In genomic region chr7:23600251-23600650, GRCh38 we compare ENCODE assay signal across 24 cellular contexts. TPM values are rescaled to one million over a fixed set of nuclear protein-coding genes. Genes with fewer than 3 reads are reported as not detected.
DNase-seq lines count a peak whose midpoint lies in the region; ATAC-seq and TF ChIP-seq lines count a peak whose summit lies in the region.
"Had no signal": no experiment of that assay in that cellular context is flagged by ENCODE, and none has a peak within 500 bp of the region (broad histone marks: within the 10 kb centered on the region; RNA-seq: fewer than 3 reads in every experiment).

No MANE protein-coding gene starts in this region.

- DNase-seq in COLO829 (ENCODE audit: low spot score) (peak; percentile 32), HS-27A (ENCODE audit: low read depth) (peak; percentile 26), neural progenitor cell (ENCODE audit: low spot score) (no peak), DMS79 (lab: John Stamatoyannopoulos, UW) (no peak)
- no peak for DNase-seq in activated CD4-positive, alpha-beta T cell treated with anti-CD3 and anti-CD28 coated beads, Interleukin-2, amount 50 U/mL, for 1 hour
- DNase-seq: activated CD4-positive, CD25-positive, alpha-beta regulatory T cell treated with anti-CD3 and anti-CD28 coated beads, Interleukin-2, amount 50 U/mL, for 72 hours; activated naive CD4-positive, alpha-beta T cell; activated T-cell treated with anti-CD3 and anti-CD28 coated beads, Interleukin-2, amount 50 U/mL, for 1 hour; CD8-positive, alpha-beta T cell; heart right ventricle; KBM-7; left lung; MV-4-11; NCI-H187 treated with DMSO at 0.1 percent for 48 hours; OCI-M1; psoas muscle; Right ventricle myocardium superior; small intestine; stimulated activated CD4-positive, alpha-beta T cell treated with anti-CD3 and anti-CD28 coated beads, Interleukin-2, amount 100 ng/mL, for 24 hours had no signal

- H3K27ac Mint-ChIP-seq in brain (peak overlapping the region in 2 of 5 experiments; percentile 5 to 9), neural progenitor cell (no peak overlapping the region)
- H3K27ac Mint-ChIP-seq: CD8-positive, alpha-beta T cell; stimulated activated effector memory CD8-positive, alpha-beta T cell treated with anti-CD3 and anti-CD28 coated beads, Interleukin-12 subunit alpha, Interleukin-12 subunit beta, amount 100 ng/mL, for 72 hours had no signal

- peak overlapping the region; percentile 59 to 95 (median 90) for H3K4me3 Mint-ChIP-seq in brain
- H3K4me3 Mint-ChIP-seq in neural progenitor cell, result peak overlapping the region; percentile 14
- H3K4me3 Mint-ChIP-seq: CD8-positive, alpha-beta T cell; stimulated activated effector memory CD8-positive, alpha-beta T cell treated with anti-CD3 and anti-CD28 coated beads, Interleukin-12 subunit alpha, Interleukin-12 subunit beta, amount 100 ng/mL, for 72 hours had no signal

- H4K20me1 ChIP-seq in neural progenitor cell (ENCODE audit: low read depth), result no peaks in the 10 kb centered on the region

- no peak overlapping the region for H3K27ac ChIP-seq in neural progenitor cell
- H3K27ac ChIP-seq: cardiac muscle cell, heart right ventricle, left lung, psoas muscle had no signal

- ATAC-seq in HG03108 (IDR thresholded peaks at IDR 0.05; ENCODE audit: unreplicated experiment) (no peak), GM19324 (IDR thresholded peaks at IDR 0.05; ENCODE audit: low FRiP score, unreplicated experiment) (no peak)
- ATAC-seq: CD8-positive, alpha-beta T cell; heart right ventricle; left lung; psoas muscle; stimulated activated effector memory CD8-positive, alpha-beta T cell treated with anti-CD3 and anti-CD28 coated beads, Interleukin-12 subunit alpha, Interleukin-12 subunit beta, amount 100 ng/mL, for 72 hours had no signal

- H3K9ac ChIP-seq in neural progenitor cell, result no peak overlapping the region

- H3K36me3 ChIP-seq in neural progenitor cell, result no peaks in the 10 kb centered on the region
- H3K36me3 ChIP-seq: cardiac muscle cell, heart right ventricle, left lung had no signal

- no peak overlapping the region for H2AFZ ChIP-seq in neural progenitor cell (replicated peaks)

- H3K9me3 ChIP-seq in neural progenitor cell (ENCODE audit: low read depth), result no peaks in the 10 kb centered on the region
- H3K9me3 ChIP-seq: heart right ventricle, left lung, psoas muscle had no signal

- H3K27me3 ChIP-seq in neural progenitor cell, result peaks cover 16% of the 10 kb centered on the region
- H3K27me3 ChIP-seq: cardiac muscle cell, heart right ventricle, left lung had no signal

- H3K36me3 Mint-ChIP-seq in brain (peaks cover 9% of the 10 kb centered on the region), neural progenitor cell (peaks cover 4% of the 10 kb centered on the region)

- peaks cover 23% of the 10 kb centered on the region for H3K79me2 ChIP-seq in neural progenitor cell (ENCODE audit: low read depth)

- peaks cover 15% of the 10 kb centered on the region for H3K4me1 ChIP-seq in neural progenitor cell

- no peak for TF ChIP-seq CTCF in brain (conservative IDR thresholded peaks at IDR 0.05)
- TF ChIP-seq CTCF in neural progenitor cell (IDR thresholded peaks at IDR 0.05), result no peak

- H3K27me3 Mint-ChIP-seq in brain (peaks cover 6% of the 10 kb centered on the region), neural progenitor cell (ENCODE audit: insufficient read depth, low read depth) (peaks cover 4% of the 10 kb centered on the region)

- no peak overlapping the region for H3K4me3 ChIP-seq in neural progenitor cell
- H3K4me3 ChIP-seq: cardiac muscle cell, heart right ventricle, left lung, psoas muscle had no signal

- peaks cover 0 to 3% (median 0%) of the 10 kb centered on the region in 5 experiments for H3K9me3 Mint-ChIP-seq in brain
- peaks cover 2% of the 10 kb centered on the region for H3K9me3 Mint-ChIP-seq in neural progenitor cell
- H3K9me3 Mint-ChIP-seq: CD8-positive, alpha-beta T cell; stimulated activated effector memory CD8-positive, alpha-beta T cell treated with anti-CD3 and anti-CD28 coated beads, Interleukin-12 subunit alpha, Interleukin-12 subunit beta, amount 100 ng/mL, for 72 hours had no signal

- H3K4me1 Mint-ChIP-seq in brain (peaks cover 63% of the 10 kb centered on the region), neural progenitor cell (peaks cover 32% of the 10 kb centered on the region)

- H3F3A ChIP-seq in neural progenitor cell (ENCODE audit: low read depth), result peaks cover 14% of the 10 kb centered on the region

- H3K4me2 ChIP-seq in neural progenitor cell, result no peak overlapping the region

RNA-seq across cellular contexts. Expression of gene CCDC126, which starts 3.1 kb away (rescaled TPM):
- polyA plus RNA-seq in brain (ENCODE audit: insufficient read depth, low read depth, low replicate concordance), result 4.2 TPM
- 9.4 and 23.8 TPM in 2 replicates for total RNA-seq in neural progenitor cell (ENCODE audit: low replicate concordance)

Comparison
In these comparisons a context has a peak if more than half of its experiments do, and no peak if none do; other contexts are left out.
1. DNase-seq: peak in COLO829 (single experiment) and HS-27A (single experiment); none in neural progenitor cell (single experiment), activated CD4-positive, alpha-beta T cell treated with anti-CD3 and anti-CD28 coated beads, Interleukin-2, amount 50 U/mL, for 1 hour (single experiment) and DMS79 (single experiment).